Comparison of ENCODE assay signal across 4 cellular contexts in the genomic region with DNA sequence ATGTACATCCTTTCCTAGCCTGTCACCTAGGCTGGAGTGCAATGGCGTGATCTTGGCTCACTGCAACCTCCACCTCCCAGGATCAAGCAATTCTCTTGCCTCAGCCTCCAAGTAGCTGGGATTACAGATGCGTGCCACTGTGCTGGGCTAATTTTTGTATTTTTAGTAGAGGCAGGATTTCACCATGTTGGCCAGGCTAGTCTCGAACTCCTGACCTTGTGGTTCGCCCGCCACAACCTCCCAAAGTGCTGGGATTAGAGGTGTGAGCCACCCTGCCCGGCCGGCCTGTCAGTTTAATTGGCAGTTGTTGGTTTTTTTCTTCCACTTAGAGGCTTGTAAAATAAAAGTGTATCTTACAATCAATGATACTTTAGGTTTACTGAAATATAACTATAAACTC. TPM values are rescaled to one million over a fixed set of nuclear protein-coding genes. Genes with fewer than 3 reads are reported as not detected.
"Had no signal": no experiment of that assay in that cellular context is flagged by ENCODE, and none has a peak within 500 bp of the region (broad histone marks: within the 10 kb centered on the region; RNA-seq: fewer than 3 reads in every experiment).

No MANE protein-coding gene starts in this region.

RNA-seq across cellular contexts. Expression of gene LAX1, which starts 28.6 kb away (rescaled TPM):
- total RNA-seq: LHCN-M2, MCF 10A, NCI-H460, PC-3 had no signal
